11 cellular contexts compared by ENCODE assay signal in genomic region chr14:103480595-103480994, GRCh38. TPM values are rescaled to one million over a fixed set of nuclear protein-coding genes. Genes with fewer than 3 reads are reported as not detected.
A peak's percentile ranks its signal among the peaks of the same experiment; 100 is the strongest.
DNase-seq lines count a peak whose midpoint lies in the region; ATAC-seq and TF ChIP-seq lines count a peak whose summit lies in the region.
"Had no signal": no experiment of that assay in that cellular context is flagged by ENCODE, and none has a peak within 500 bp of the region (broad histone marks: within the 10 kb centered on the region; RNA-seq: fewer than 3 reads in every experiment).

No MANE protein-coding gene starts in this region.

- H4K20me1 ChIP-seq in OCI-LY1 (ENCODE audit: insufficient read depth, low read length), result no peaks in the 10 kb centered on the region

- H3K36me3 Mint-ChIP-seq in immature natural killer cell, result peaks cover 13 to 36% (median 25%) of the 10 kb centered on the region in 3 donors

- peak overlapping the region; percentile 8 for H3K27ac ChIP-seq in OCI-LY1 (ENCODE audit: low read depth, low read length, poor library complexity, severe bottlenecking)
- H3K27ac ChIP-seq: right atrium auricular region had no signal

- ATAC-seq in GM18505 (IDR thresholded peaks at IDR 0.05; ENCODE audit: unreplicated experiment), result peak; percentile 62
- ATAC-seq in GM21723 (IDR thresholded peaks at IDR 0.05; ENCODE audit: unreplicated experiment), result peak; percentile 80

- no peak overlapping the region for H3K4me3 Mint-ChIP-seq in immature natural killer cell

- H3K79me2 ChIP-seq in OCI-LY1 (ENCODE audit: insufficient read depth, low read length), result no peaks in the 10 kb centered on the region

- H3K9me3 ChIP-seq in OCI-LY1 (ENCODE audit: low read length), result no peaks in the 10 kb centered on the region
- H3K9me3 ChIP-seq: right atrium auricular region had no signal

- H3K4me1 ChIP-seq in OCI-LY1 (ENCODE audit: insufficient read depth, low read length, severe bottlenecking), result peaks cover 20% of the 10 kb centered on the region
- H3K4me1 ChIP-seq: right atrium auricular region had no signal

- TF ChIP-seq POLR2A in GM18505 (IDR thresholded peaks at IDR 0.05; ENCODE audit: borderline replicate concordance, extremely low read depth, insufficient read depth, insufficient read length), result no peak

- no peaks in the 10 kb centered on the region for H3K27me3 ChIP-seq in OCI-LY1 (ENCODE audit: insufficient read depth, low read length)
- H3K27me3 ChIP-seq: right atrium auricular region had no signal

- no peaks in the 10 kb centered on the region for H3K9me3 Mint-ChIP-seq in immature natural killer cell

- DNase-seq in immature natural killer cell (no peak), NCI-H446 treated with DMSO at 0.1 percent for 48 hours (lab: John Stamatoyannopoulos, UW) (no peak), ureter (ENCODE audit: low spot score) (no peak), RKO (ENCODE audit: low spot score) (no peak), DMS 273 (lab: John Stamatoyannopoulos, UW; ENCODE audit: unreplicated experiment) (no peak)
- DNase-seq: cortex of kidney, NCI-H226 had no signal

- H3F3A ChIP-seq in OCI-LY1 (ENCODE audit: insufficient read depth, low read length), result no peaks in the 10 kb centered on the region

- H3K36me3 ChIP-seq in OCI-LY1 (ENCODE audit: insufficient read depth, low read length), result peaks cover 68% of the 10 kb centered on the region

- no peaks in the 10 kb centered on the region for H3K9me2 ChIP-seq in OCI-LY1 (ENCODE audit: low read depth, low read length)

- H3K27ac Mint-ChIP-seq in immature natural killer cell, result peak overlapping the region; percentile 14 to 37 (median 24)

- no peak overlapping the region for H3K4me3 ChIP-seq in OCI-LY1 (ENCODE audit: low read depth, low read length, poor library complexity, severe bottlenecking)
- H3K4me3 ChIP-seq: right atrium auricular region had no signal

- TF ChIP-seq CTCF in OCI-LY1 (IDR thresholded peaks at IDR 0.05; ENCODE audit: low read length), result no peak

- H3K4me2 ChIP-seq in OCI-LY1 (ENCODE audit: low read length), result no peak overlapping the region

- no peak overlapping the region for H2AFZ ChIP-seq in OCI-LY1 (ENCODE audit: low read length)

- H3K9ac ChIP-seq in OCI-LY1 (ENCODE audit: low read length), result no peak overlapping the region

- peaks cover 11 to 17% of the 10 kb centered on the region in 2 donors for H3K4me1 Mint-ChIP-seq in immature natural killer cell

- H3K27me3 Mint-ChIP-seq in immature natural killer cell (ENCODE audit: low read depth in 3 of 3), result no peaks in the 10 kb centered on the region

RNA-seq across cellular contexts. Expression of gene CKB, which starts 42.0 kb away (rescaled TPM):
- polyA plus RNA-seq in immature natural killer cell, result 1 to 10 TPM in 2 of 3 donors, under 1 TPM in 1; 0.34 to 1.6 (median 1.1) TPM
- total RNA-seq in ureter, result 310 TPM

RNA-seq across cellular contexts. Expression of gene TRMT61A, which starts 48.4 kb away (rescaled TPM):
- polyA plus RNA-seq in immature natural killer cell, result 1 to 10 TPM; 1.4 to 7.7 (median 5.0) TPM
- total RNA-seq in ureter, result 22.4 TPM
